In the genomic region with DNA sequence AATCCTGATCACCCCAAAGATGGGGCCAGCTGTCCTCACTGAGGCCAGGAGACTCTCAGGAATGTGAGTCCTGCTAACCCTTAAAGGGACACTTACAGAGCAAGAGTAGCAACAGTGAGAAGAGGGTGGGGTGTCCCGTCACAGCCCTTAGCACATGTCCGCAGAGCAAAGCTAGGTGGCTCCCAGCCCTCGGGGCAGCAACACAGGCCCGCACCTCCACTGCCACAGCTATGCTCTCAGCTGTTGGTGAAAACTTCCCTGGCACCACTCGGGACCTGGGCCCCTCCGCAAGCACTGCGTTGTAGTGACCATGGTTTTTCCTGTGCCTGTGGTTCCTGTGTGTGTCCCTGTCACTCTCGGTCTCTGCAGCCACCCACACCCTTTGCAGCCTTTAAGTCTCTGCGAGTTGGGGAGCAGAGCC, we compare ENCODE assay signal across 11 cellular contexts.
DNase-seq lines count a peak whose midpoint lies in the region; ATAC-seq, FAIRE-seq and TF ChIP-seq lines count a peak whose summit lies in the region.
"Had no signal": no experiment of that assay in that cellular context is flagged by ENCODE, and none has a peak within 500 bp of the region (broad histone marks: within the 10 kb centered on the region; RNA-seq: fewer than 3 reads in every experiment).

No MANE protein-coding gene starts in this region.

- no peak overlapping the region for H3K27ac Mint-ChIP-seq in T-helper 1 cell treated with Interleukin-12 subunit alpha and Interleukin-12 subunit beta and Interleukin-4 antibody, amounts not matched to agents 30 μg/mL and 1 μg/mL, for 36 hours
- no peak overlapping the region for H3K27ac Mint-ChIP-seq in astrocyte (ENCODE audit: unreplicated experiment)

- no peaks in the 10 kb centered on the region for H3K9me3 ChIP-seq in astrocyte (ENCODE audit: insufficient read depth, low read depth, low read length)
- no peaks in the 10 kb centered on the region for H3K9me3 ChIP-seq in thoracic aorta
- H3K9me3 ChIP-seq in A673 (ENCODE audit: low read depth, low read length, poor library complexity, severe bottlenecking): no peaks in the 10 kb centered on the region

- DNase-seq in T-helper 1 cell (no peak), astrocyte (ENCODE audit: low read depth) (no peak), lower leg skin (ENCODE audit: low spot score in 2 of 2) (no peak), thoracic aorta (ENCODE audit: low spot score) (no peak), A673 (ENCODE audit: low spot score) (no peak), DMS79 treated with DMSO at 0.1 percent for 48 hours (lab: John Stamatoyannopoulos, UW) (no peak)
- DNase-seq: 8988T, brain microvascular endothelial cell, hypothalamus had no signal

- H3K36me3 ChIP-seq in astrocyte (ENCODE audit: insufficient read depth, low read length): no peaks in the 10 kb centered on the region
- no peaks in the 10 kb centered on the region for H3K36me3 ChIP-seq in thoracic aorta
- H3K36me3 ChIP-seq in A673 (ENCODE audit: insufficient read depth, low read length, poor library complexity, severe bottlenecking): no peaks in the 10 kb centered on the region
- H3K36me3 ChIP-seq: brain microvascular endothelial cell had no signal

- TF ChIP-seq CTCF in astrocyte (IDR thresholded peaks at IDR 0.05; ENCODE audit: insufficient read depth, low read depth, low read length) (no peak), lower leg skin (IDR thresholded peaks at IDR 0.05) (no peak), thoracic aorta (IDR thresholded peaks at IDR 0.05) (no peak), A673 (conservative IDR thresholded peaks at IDR 0.05; ENCODE audit: low read depth, low read length) (no peak)

- POLR2A ChIA-PET in A673 (lab: Charles Lee; ENCODE audit: low non-redundant PET): no interaction called here

- BruUV-seq in A673 (replicated peaks; lab: Mats Ljungman, UMichigan): no TSS peak

- H3K79me2 ChIP-seq in astrocyte (ENCODE audit: insufficient read depth, low read length): no peaks in the 10 kb centered on the region

- H3K4me3 ChIP-seq in astrocyte (ENCODE audit: insufficient read depth, low read depth, low read length): no peak overlapping the region
- peak overlapping the region; percentile 17 for H3K4me3 ChIP-seq in lower leg skin (ENCODE audit: low read depth, poor library complexity, severe bottlenecking)
- peak overlapping the region; percentile 57 for H3K4me3 ChIP-seq in thoracic aorta
- H3K4me3 ChIP-seq in A673 (ENCODE audit: low read depth, low read length, poor library complexity, severe bottlenecking): no peak overlapping the region

- H3K27me3 ChIP-seq in astrocyte (ENCODE audit: insufficient read depth, low read length): peaks cover 5% of the 10 kb centered on the region
- H3K27me3 ChIP-seq in thoracic aorta (replicated peaks; ENCODE audit: insufficient read depth): no peaks in the 10 kb centered on the region
- no peaks in the 10 kb centered on the region for H3K27me3 ChIP-seq in A673 (replicated peaks; ENCODE audit: insufficient read depth, low read depth, low read length, poor library complexity)
- H3K27me3 ChIP-seq: brain microvascular endothelial cell had no signal

- H3K4me2 ChIP-seq in astrocyte (ENCODE audit: low read length): peak overlapping the region; percentile 73

- H2AFZ ChIP-seq in astrocyte (ENCODE audit: low read depth, low read length): no peak overlapping the region

- no peak for FAIRE-seq in astrocyte (lab: Jason Lieb, UNC)

- intact Hi-C loops in lower leg skin (cut with DNase I; ENCODE audit: low total_unique reads): no loop called here
- intact Hi-C loops in A673 (cut with micrococcal nuclease; ENCODE audit: unreplicated experiment): no loop called here

- H3K4me3 Mint-ChIP-seq in T-helper 1 cell treated with Interleukin-12 subunit alpha and Interleukin-12 subunit beta and Interleukin-4 antibody, amounts not matched to agents 30 μg/mL and 1 μg/mL, for 36 hours: peak overlapping the region; percentile 80
- peak overlapping the region; percentile 51 for H3K4me3 Mint-ChIP-seq in astrocyte (ENCODE audit: unreplicated experiment)

- H3K9me3 Mint-ChIP-seq in T-helper 1 cell treated with Interleukin-12 subunit alpha and Interleukin-12 subunit beta and Interleukin-4 antibody, amounts not matched to agents 30 μg/mL and 1 μg/mL, for 36 hours: peaks cover 3% of the 10 kb centered on the region
- H3K9me3 Mint-ChIP-seq in astrocyte (ENCODE audit: unreplicated experiment): peaks cover 12% of the 10 kb centered on the region

- 60 to 74% methylated on average over 9 of the region's 9 CpGs for WGBS in lower leg skin, 2 donors

- no peaks in the 10 kb centered on the region for H3K36me3 Mint-ChIP-seq in T-helper 1 cell treated with Interleukin-12 subunit alpha and Interleukin-12 subunit beta and Interleukin-4 antibody, amounts not matched to agents 30 μg/mL and 1 μg/mL, for 36 hours (ENCODE audit: low read depth)
- H3K36me3 Mint-ChIP-seq in astrocyte (ENCODE audit: low read depth, unreplicated experiment): no peaks in the 10 kb centered on the region

- H3K27ac ChIP-seq in astrocyte (ENCODE audit: low read depth, low read length) (no peak overlapping the region), thoracic aorta (no peak overlapping the region), A673 (ENCODE audit: low read depth, low read length, poor library complexity, severe bottlenecking) (no peak overlapping the region)
- H3K27ac ChIP-seq: brain microvascular endothelial cell had no signal

- no peak overlapping the region for H3K9ac ChIP-seq in astrocyte (ENCODE audit: low read length)

- no peaks in the 10 kb centered on the region for H4K20me1 ChIP-seq in astrocyte (ENCODE audit: insufficient read depth, low read length)

- H3K4me1 ChIP-seq in astrocyte (ENCODE audit: insufficient read depth, low read length): no peaks in the 10 kb centered on the region
- peaks cover 0 to 17% of the 10 kb centered on the region in 2 donors for H3K4me1 ChIP-seq in thoracic aorta (ENCODE audit: control insufficient read depth in 1 of 2, low read depth in 2 of 2)
- H3K4me1 ChIP-seq in A673 (ENCODE audit: insufficient read depth, low read length, poor library complexity, severe bottlenecking): no peaks in the 10 kb centered on the region

- H3K27me3 Mint-ChIP-seq in T-helper 1 cell treated with Interleukin-12 subunit alpha and Interleukin-12 subunit beta and Interleukin-4 antibody, amounts not matched to agents 30 μg/mL and 1 μg/mL, for 36 hours (ENCODE audit: low read depth): peaks cover 12% of the 10 kb centered on the region
- H3K27me3 Mint-ChIP-seq in astrocyte (ENCODE audit: low read depth, unreplicated experiment): peaks cover 18% of the 10 kb centered on the region

- ATAC-seq in thoracic aorta (ENCODE audit: insufficient number of reproducible peaks, low FRiP score, low read depth) (no peak), HG02852 (IDR thresholded peaks at IDR 0.05; ENCODE audit: unreplicated experiment) (no peak)

- peaks cover 14% of the 10 kb centered on the region for H3K4me1 Mint-ChIP-seq in T-helper 1 cell treated with Interleukin-12 subunit alpha and Interleukin-12 subunit beta and Interleukin-4 antibody, amounts not matched to agents 30 μg/mL and 1 μg/mL, for 36 hours (ENCODE audit: low read depth)
- peaks cover 6% of the 10 kb centered on the region for H3K4me1 Mint-ChIP-seq in astrocyte (ENCODE audit: low read depth, unreplicated experiment)

- TF ChIP-seq POLR2A in lower leg skin (IDR thresholded peaks at IDR 0.05): no peak

- CTCF ChIA-PET in A673 (lab: Charles Lee): no interaction called here

Comparison
In these comparisons a context has a peak if more than half of its experiments do, and no peak if none do; other contexts are left out.
1. H3K4me3 ChIP-seq: peak in lower leg skin (single experiment) and thoracic aorta (single experiment); none in astrocyte (single experiment) and A673 (single experiment).